Comparison of ENCODE assay signal across 8 cellular contexts in the genomic region with DNA sequence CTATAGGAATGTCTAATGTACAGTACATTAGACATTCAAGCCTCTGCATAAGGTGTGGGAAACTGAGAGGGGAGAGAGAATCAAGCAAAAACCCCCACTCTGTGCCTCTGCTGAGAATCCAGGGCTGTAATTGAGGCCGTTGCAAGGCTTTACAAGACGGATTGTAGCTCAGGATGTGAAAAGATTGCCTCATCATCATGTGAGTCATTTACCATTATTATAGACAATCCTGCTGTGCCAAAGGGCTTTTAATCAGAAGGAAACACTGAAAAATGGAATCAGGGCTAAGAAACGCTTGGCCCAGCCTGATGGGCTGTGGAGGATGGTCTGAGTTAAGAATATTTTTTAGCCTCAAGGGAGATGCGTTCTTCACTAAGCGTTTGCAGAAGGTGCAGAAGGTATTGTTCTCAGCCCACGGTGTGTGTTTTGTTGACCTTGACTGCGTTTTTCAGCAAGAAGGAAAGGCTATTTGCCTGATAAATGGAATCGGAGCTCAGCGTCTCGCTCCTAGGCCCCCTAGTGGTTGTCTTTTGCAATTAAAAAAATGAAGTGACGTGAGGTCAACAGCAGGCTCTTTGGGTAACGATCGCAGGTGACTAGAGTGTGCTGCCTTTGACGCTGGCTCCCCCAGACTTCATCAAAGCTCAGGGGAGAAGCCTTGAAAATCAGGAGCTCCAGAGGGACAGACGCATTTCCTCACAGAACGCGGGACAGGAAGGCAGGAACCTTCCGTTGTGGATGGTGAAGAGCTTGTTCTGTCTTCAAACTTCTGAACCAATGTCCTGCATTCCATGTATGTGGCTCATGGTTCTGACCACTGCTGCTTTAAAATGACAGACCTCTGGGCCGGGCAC. TPM values are rescaled to one million over a fixed set of nuclear protein-coding genes. Genes with fewer than 3 reads are reported as not detected.
DNase-seq lines count a peak whose midpoint lies in the region; ATAC-seq, FAIRE-seq and TF ChIP-seq lines count a peak whose summit lies in the region.

No MANE protein-coding gene starts in this region.

- H3K9ac ChIP-seq in astrocyte (ENCODE audit: low read length), result peak overlapping the region; percentile 89
- H3K9ac ChIP-seq in skeletal muscle tissue (ENCODE audit: low read depth in 1 of 3, low read length in 3 of 3), result peak overlapping the region; percentile 41 to 75 (median 64)

- peak; percentile 82 for TF ChIP-seq CTCF in Panc1 (IDR thresholded peaks at IDR 0.05)
- peak; percentile 93 for TF ChIP-seq CTCF in astrocyte (IDR thresholded peaks at IDR 0.05; ENCODE audit: insufficient read depth, low read depth, low read length)

- intact Hi-C loops in Panc1 (cut with micrococcal nuclease; ENCODE audit: unreplicated experiment), result loop anchor here (10.0 kb wide), 1 partner anchor 262 kb away; a partner anchor contains a TSS

- H3K36me3 ChIP-seq in Panc1 (ENCODE audit: control insufficient read depth, insufficient read depth, low read length) (no peaks in the 10 kb centered on the region), astrocyte (ENCODE audit: insufficient read depth, low read length) (no peaks in the 10 kb centered on the region), iPS DF 6.9 (ENCODE audit: control insufficient read depth, insufficient read depth, low read length) (no peaks in the 10 kb centered on the region), skeletal muscle tissue (ENCODE audit: control insufficient read depth in 3 of 3, insufficient read depth in 3 of 3, low read length in 3 of 3) (no peaks in the 10 kb centered on the region)

- no peak for FAIRE-seq in astrocyte (lab: Jason Lieb, UNC)

- H3K9me3 Mint-ChIP-seq in astrocyte (ENCODE audit: unreplicated experiment), result no peaks in the 10 kb centered on the region

- no CpG with 5 or more reads among the region's 19 CpGs for WGBS in iPS DF 6.9 (ENCODE audit: insufficient coverage, insufficient read length)

- H2AFZ ChIP-seq in astrocyte (ENCODE audit: low read depth, low read length), result peak overlapping the region; percentile 79

- H3K27me3 ChIP-seq in Panc1 (ENCODE audit: control insufficient read depth, insufficient read depth, low read length), result no peaks in the 10 kb centered on the region
- H3K27me3 ChIP-seq in astrocyte (ENCODE audit: insufficient read depth, low read length), result no peaks in the 10 kb centered on the region
- H3K27me3 ChIP-seq in iPS DF 6.9 (ENCODE audit: control insufficient read depth, insufficient read depth, low read length), result no peaks in the 10 kb centered on the region
- no peaks in the 10 kb centered on the region for H3K27me3 ChIP-seq in skeletal muscle tissue (ENCODE audit: control insufficient read depth in 3 of 3, insufficient read depth in 3 of 3, low read length in 3 of 3)

- H3K4me2 ChIP-seq in astrocyte (ENCODE audit: low read length), result peak overlapping the region; percentile 92

- BruUV-seq in Panc1 (replicated peaks; lab: Mats Ljungman, UMichigan), result no TSS peak

- CTCF ChIA-PET in Panc1 (lab: Charles Lee), result interaction anchor here (0.5 to 1.3 kb wide), 9 partner anchors 8 to 354 kb away, joined by 3 to 18 read pairs (median 4); no protein-coding TSS in a partner anchor

- peak overlapping the region; percentile 75 for H3K4me3 Mint-ChIP-seq in astrocyte (ENCODE audit: unreplicated experiment)

- H3K36me3 Mint-ChIP-seq in astrocyte (ENCODE audit: low read depth, unreplicated experiment), result no peaks in the 10 kb centered on the region

- H3K27ac Mint-ChIP-seq in astrocyte (ENCODE audit: unreplicated experiment), result peak overlapping the region; percentile 99

- H3K4me1 ChIP-seq in Panc1 (ENCODE audit: control insufficient read depth, insufficient read depth, low read length), result peaks cover 10% of the 10 kb centered on the region
- peaks cover 21% of the 10 kb centered on the region for H3K4me1 ChIP-seq in astrocyte (ENCODE audit: insufficient read depth, low read length)
- H3K4me1 ChIP-seq in iPS DF 6.9 (ENCODE audit: control insufficient read depth, insufficient read depth, low read length), result peaks cover 2% of the 10 kb centered on the region; the same call in 1 of the 2 replicates
- peaks cover 0 to 9% (median 9%) of the 10 kb centered on the region in 3 donors for H3K4me1 ChIP-seq in skeletal muscle tissue (ENCODE audit: control insufficient read depth in 3 of 3, insufficient read depth in 3 of 3, low read length in 3 of 3)

- DNase-seq in EH (ENCODE audit: low read depth) (peak; percentile 95), HCEC 1CT (peak; percentile 87), Panc1 (ENCODE audit: low read depth, low spot score) (peak; percentile 88), astrocyte (ENCODE audit: low read depth) (peak; percentile 93), iPS DF 6.9 (ENCODE audit: low read depth, low spot score) (peak; percentile 64), amniotic stem cell (lab: John Stamatoyannopoulos, UW) (no peak), NCI-H524 (lab: John Stamatoyannopoulos, UW) (no peak)

- H3K4me1 Mint-ChIP-seq in astrocyte (ENCODE audit: low read depth, unreplicated experiment), result peaks cover 26% of the 10 kb centered on the region

- H3K4me3 ChIP-seq in Panc1 (ENCODE audit: low read depth in 2 of 2, low read length in 2 of 2) (peak overlapping the region; percentile 25 to 46), astrocyte (ENCODE audit: insufficient read depth, low read depth, low read length) (peak overlapping the region; percentile 61), iPS DF 6.9 (ENCODE audit: low read length) (no peak overlapping the region), skeletal muscle tissue (ENCODE audit: low read length in 3 of 3) (peak overlapping the region; percentile 45 to 84 (median 59))

- ATAC-seq in Panc1, result peak; percentile 87

- H4K20me1 ChIP-seq in astrocyte (ENCODE audit: insufficient read depth, low read length), result no peaks in the 10 kb centered on the region

- H3K9me3 ChIP-seq in Panc1 (ENCODE audit: control insufficient read depth, insufficient read depth, low read depth, low read length), result no peaks in the 10 kb centered on the region
- no peaks in the 10 kb centered on the region for H3K9me3 ChIP-seq in astrocyte (ENCODE audit: insufficient read depth, low read depth, low read length)
- H3K9me3 ChIP-seq in iPS DF 6.9 (ENCODE audit: control insufficient read depth, insufficient read depth, low read length), result no peaks in the 10 kb centered on the region
- no peaks in the 10 kb centered on the region for H3K9me3 ChIP-seq in skeletal muscle tissue (ENCODE audit: control insufficient read depth in 3 of 3, low read length in 3 of 3)

- no peaks in the 10 kb centered on the region for H3K27me3 Mint-ChIP-seq in astrocyte (ENCODE audit: low read depth, unreplicated experiment)

- no peaks in the 10 kb centered on the region for H3K79me2 ChIP-seq in astrocyte (ENCODE audit: insufficient read depth, low read length)

- POLR2A ChIA-PET in Panc1 (lab: Charles Lee), result interaction anchor here (0.5 to 0.9 kb wide), 3 partner anchors 162 to 342 kb away, joined by 3 to 14 read pairs (median 3); no protein-coding TSS in a partner anchor

- H3K27ac ChIP-seq in Panc1 (ENCODE audit: low read length) (peak overlapping the region; percentile 88), astrocyte (ENCODE audit: low read depth, low read length) (peak overlapping the region; percentile 97), iPS DF 6.9 (ENCODE audit: low read length) (no peak overlapping the region), skeletal muscle tissue (ENCODE audit: low read depth, low read length) (peak overlapping the region; percentile 63)

- in situ Hi-C loops in Panc1 (cut with HindIII; ENCODE audit: low pct_unique_long_range_greater_than_20kb, low sequenced_read_pairs), result no loop called here

RNA-seq across cellular contexts. Expression of a gene that starts 18.1 kb away (rescaled TPM):
- total RNA-seq in Panc1 (2021; ENCODE audit: unreplicated experiment), result not detected
- not detected for polyA plus RNA-seq in Panc1 (2012; ENCODE audit: insufficient read length)
- total RNA-seq in astrocyte, result 2.8 and 3.4 TPM in 2 replicates
- total RNA-seq in skeletal muscle tissue, result not detected

Comparison
In these comparisons a context has a peak if more than half of its experiments do, and no peak if none do; other contexts are left out.
1. DNase-seq: peak in EH (single experiment), HCEC 1CT (single experiment), Panc1 (single experiment), astrocyte (single experiment) and iPS DF 6.9 (single experiment); none in amniotic stem cell (single experiment) and NCI-H524 (0 of 2).